In genomic region chr20:57524511-57525176, GRCh38 we compare ENCODE assay signal across 30 cellular contexts. TPM values are rescaled to one million over a fixed set of nuclear protein-coding genes. Genes with fewer than 3 reads are reported as not detected.
"Had no signal": no experiment of that assay in that cellular context is flagged by ENCODE, and none has a peak within 500 bp of the region (broad histone marks: within the 10 kb centered on the region; RNA-seq: fewer than 3 reads in every experiment).

TSS of gene CTCFL (minus strand) at chr20:57525140. CDS start at chr20:57524205, 935 bp downstream.

- H3K27me3 ChIP-seq: gastrocnemius medialis, upper lobe of left lung had no signal

- H3K9me3 ChIP-seq: breast epithelium, esophagus muscularis mucosa, gastrocnemius medialis, left ventricle myocardium inferior, sigmoid colon, upper lobe of left lung had no signal

- ATAC-seq: activated T-cell treated with anti-CD3 and anti-CD28 coated beads, Interleukin-2, amount 50 U/mL, for 72 hours; gastrocnemius medialis; stimulated activated naive B cell treated with anti-CD40 and anti-IgM and Interleukin-4, amounts not matched to agents 10 μg/mL and 1 μg/mL and 100 μg/mL, for 72 hours had no signal

- DNase-seq: activated CD4-positive, alpha-beta memory T cell treated with anti-CD3 and anti-CD28 coated beads for 36 hours; activated CD4-positive, alpha-beta T cell treated with anti-CD3 and anti-CD28 coated beads for 4 hours; activated CD4-positive, CD25-positive, alpha-beta regulatory T cell; activated effector memory CD4-positive, alpha-beta T cell treated with Interleukin-2 at 50 U/mL for 16 hours; activated naive CD4-positive, alpha-beta T cell treated with anti-CD3 and anti-CD28 coated beads for 36 hours; activated naive CD8-positive, alpha-beta T cell treated with anti-CD3 and anti-CD28 coated beads, Interleukin-2, amount 10 ng/mL, durations not matched to agents 7 days and 5 days; activated T-cell treated with anti-CD3 and anti-CD28 coated beads, Interleukin-2, amount 50 U/mL, for 72 hours; amniotic stem cell; effector memory CD4-positive, alpha-beta T cell; gastrocnemius medialis; hippocampal formation; left ventricle myocardium inferior; sigmoid colon; stimulated activated CD4-positive, alpha-beta T cell treated with anti-CD3 and anti-CD28 coated beads, Interleukin-15, amount 100 ng/mL, for 24 hours; stimulated activated CD4-positive, alpha-beta T cell treated with anti-CD3 and anti-CD28 coated beads, Interleukin-2, amount 100 ng/mL, for 48 hours; stimulated activated CD8-positive, alpha-beta memory T cell treated with anti-CD3 and anti-CD28 coated beads, Interleukin-4, amount 100 ng/mL, for 48 hours; stimulated activated naive B cell treated with anti-CD40 and anti-IgM and Interleukin-4, amounts not matched to agents 10 μg/mL and 1 μg/mL and 100 μg/mL, for 72 hours; T1000 had no signal

- H3K4me1 ChIP-seq: breast epithelium, esophagus muscularis mucosa, gastrocnemius medialis, left ventricle myocardium inferior, sigmoid colon, upper lobe of left lung had no signal

- H3K9me3 Mint-ChIP-seq: activated CD4-positive, alpha-beta memory T cell treated with anti-CD3 and anti-CD28 coated beads for 36 hours; activated naive CD4-positive, alpha-beta T cell treated with anti-CD3 and anti-CD28 coated beads for 36 hours; activated naive CD8-positive, alpha-beta T cell treated with anti-CD3 and anti-CD28 coated beads, Interleukin-2, amount 10 ng/mL, durations not matched to agents 7 days and 5 days; activated T-cell treated with anti-CD3 and anti-CD28 coated beads, Interleukin-2, amount 50 U/mL, for 72 hours; central memory CD8-positive, alpha-beta T cell; stimulated activated naive B cell treated with anti-CD40 and anti-IgM and Interleukin-4, amounts not matched to agents 10 μg/mL and 1 μg/mL and 100 μg/mL, for 72 hours; T-helper 1 cell treated with Interleukin-12 subunit alpha and Interleukin-12 subunit beta and Interleukin-4 antibody, amounts not matched to agents 30 μg/mL and 1 μg/mL, for 36 hours had no signal

- H3K4me2 ChIP-seq: smooth muscle cell had no signal

- H3K27ac Mint-ChIP-seq: activated CD4-positive, alpha-beta memory T cell treated with anti-CD3 and anti-CD28 coated beads for 36 hours; activated naive CD4-positive, alpha-beta T cell treated with anti-CD3 and anti-CD28 coated beads for 36 hours; activated naive CD8-positive, alpha-beta T cell treated with anti-CD3 and anti-CD28 coated beads, Interleukin-2, amount 10 ng/mL, durations not matched to agents 7 days and 5 days; activated T-cell treated with anti-CD3 and anti-CD28 coated beads, Interleukin-2, amount 50 U/mL, for 72 hours; stimulated activated naive B cell treated with anti-CD40 and anti-IgM and Interleukin-4, amounts not matched to agents 10 μg/mL and 1 μg/mL and 100 μg/mL, for 72 hours; T-helper 1 cell treated with Interleukin-12 subunit alpha and Interleukin-12 subunit beta and Interleukin-4 antibody, amounts not matched to agents 30 μg/mL and 1 μg/mL, for 36 hours had no signal

- H3K4me3 ChIP-seq: breast epithelium, esophagus muscularis mucosa, gastrocnemius medialis, left ventricle myocardium inferior, sigmoid colon, smooth muscle cell, upper lobe of left lung had no signal

- H3K27ac ChIP-seq: breast epithelium, esophagus muscularis mucosa, gastrocnemius medialis, left ventricle myocardium inferior, sigmoid colon, upper lobe of left lung had no signal

- H3K27me3 Mint-ChIP-seq: activated CD4-positive, alpha-beta memory T cell treated with anti-CD3 and anti-CD28 coated beads for 36 hours; central memory CD8-positive, alpha-beta T cell had no signal

- H3K4me3 Mint-ChIP-seq: activated CD4-positive, alpha-beta memory T cell treated with anti-CD3 and anti-CD28 coated beads for 36 hours; activated naive CD4-positive, alpha-beta T cell treated with anti-CD3 and anti-CD28 coated beads for 36 hours; activated naive CD8-positive, alpha-beta T cell treated with anti-CD3 and anti-CD28 coated beads, Interleukin-2, amount 10 ng/mL, durations not matched to agents 7 days and 5 days; activated T-cell treated with anti-CD3 and anti-CD28 coated beads, Interleukin-2, amount 50 U/mL, for 72 hours; central memory CD8-positive, alpha-beta T cell; stimulated activated naive B cell treated with anti-CD40 and anti-IgM and Interleukin-4, amounts not matched to agents 10 μg/mL and 1 μg/mL and 100 μg/mL, for 72 hours; T-helper 1 cell treated with Interleukin-12 subunit alpha and Interleukin-12 subunit beta and Interleukin-4 antibody, amounts not matched to agents 30 μg/mL and 1 μg/mL, for 36 hours had no signal

- H3K36me3 ChIP-seq: breast epithelium, esophagus muscularis mucosa, gastrocnemius medialis, left ventricle myocardium inferior, sigmoid colon, upper lobe of left lung had no signal

- H3K36me3 Mint-ChIP-seq: activated CD4-positive, alpha-beta memory T cell treated with anti-CD3 and anti-CD28 coated beads for 36 hours; activated naive CD8-positive, alpha-beta T cell treated with anti-CD3 and anti-CD28 coated beads, Interleukin-2, amount 10 ng/mL, durations not matched to agents 7 days and 5 days; stimulated activated naive B cell treated with anti-CD40 and anti-IgM and Interleukin-4, amounts not matched to agents 10 μg/mL and 1 μg/mL and 100 μg/mL, for 72 hours had no signal

RNA-seq across cellular contexts. Expression of gene CTCFL, which starts in this region (rescaled TPM):
- total RNA-seq: activated CD4-positive, alpha-beta memory T cell treated with anti-CD3 and anti-CD28 coated beads for 36 hours; activated naive CD4-positive, alpha-beta T cell treated with anti-CD3 and anti-CD28 coated beads for 36 hours; activated naive CD8-positive, alpha-beta T cell treated with anti-CD3 and anti-CD28 coated beads, Interleukin-2, amount 10 ng/mL, durations not matched to agents 7 days and 5 days; activated T-cell treated with anti-CD3 and anti-CD28 coated beads, Interleukin-2, amount 50 U/mL, for 72 hours; breast epithelium; dermis microvascular lymphatic vessel endothelial cell; endothelial cell of umbilical vein; esophagus muscularis mucosa; gastrocnemius medialis; left ventricle myocardium inferior; lung microvascular endothelial cell; omental fat pad; renal cortical epithelial cell; smooth muscle cell had no signal
- polyA plus RNA-seq: endothelial cell of umbilical vein, neural cell, sigmoid colon, smooth muscle cell had no signal
